16 cellular contexts compared by ENCODE assay signal in genomic region chr11:12478743-12479142, GRCh38.
A peak's percentile ranks its signal among the peaks of the same experiment; 100 is the strongest.
DNase-seq lines count a peak whose midpoint lies in the region; ATAC-seq, FAIRE-seq and TF ChIP-seq lines count a peak whose summit lies in the region.
"Had no signal": no experiment of that assay in that cellular context is flagged by ENCODE, and none has a peak within 500 bp of the region (broad histone marks: within the 10 kb centered on the region; RNA-seq: fewer than 3 reads in every experiment).

No MANE protein-coding gene starts in this region.

- TF ChIP-seq CTCF in bronchial epithelial cell (IDR thresholded peaks at IDR 0.05; ENCODE audit: insufficient read depth, low read length, severe bottlenecking), result no peak
- no peak for TF ChIP-seq CTCF in osteoblast (IDR thresholded peaks at IDR 0.05; ENCODE audit: extremely low read depth, low read depth, low read length)
- no peak for TF ChIP-seq CTCF in natural killer cell (IDR thresholded peaks at IDR 0.05)

- H3K4me3 ChIP-seq in bronchial epithelial cell (ENCODE audit: low read depth, low read length) (no peak overlapping the region), osteoblast (ENCODE audit: insufficient read depth, low read length) (no peak overlapping the region)

- no peaks in the 10 kb centered on the region for H4K20me1 ChIP-seq in osteoblast (ENCODE audit: insufficient read depth, low read length)

- H3K9me3 Mint-ChIP-seq in natural killer cell, result no peaks in the 10 kb centered on the region

- no peak overlapping the region for H3K27ac Mint-ChIP-seq in natural killer cell

- ATAC-seq in Right ventricle myocardium superior (ENCODE audit: poor library complexity) (peak; percentile 50), HG02970 (IDR thresholded peaks at IDR 0.05; ENCODE audit: low FRiP score, unreplicated experiment) (no peak), natural killer cell (no peak)
- ATAC-seq in stimulated activated naive CD8-positive, alpha-beta T cell treated with anti-CD3 and anti-CD28 coated beads, Interleukin-15, Interleukin-2, amounts not matched to agents 100 U/mL and 50 U/mL, for 24 hours, result no peak
- ATAC-seq: left lobe of liver had no signal

- peak; percentile 20 for DNase-seq in GM04503 (ENCODE audit: low read depth)
- peak; percentile 88 for DNase-seq in bronchial epithelial cell (ENCODE audit: low read depth)
- no peak for DNase-seq in Right ventricle myocardium superior
- DNase-seq in osteoblast (ENCODE audit: insufficient read length, low spot score, missing footprints), result no peak
- DNase-seq in NCI-H1694 (lab: John Stamatoyannopoulos, UW), result no peak
- DNase-seq in natural killer cell, result no peak
- no peak for DNase-seq in stimulated activated naive CD8-positive, alpha-beta T cell treated with anti-CD3 and anti-CD28 coated beads, Interleukin-15, Interleukin-2, amounts not matched to agents 100 U/mL and 50 U/mL, for 24 hours
- DNase-seq: cerebellar nuclear complex; naive B cell; NCI-H187; NCI-H526; stimulated activated CD4-positive, alpha-beta T cell treated with anti-CD3 and anti-CD28 coated beads, Interleukin-1b, Interleukin-23, amount 100 ng/mL, for 48 hours had no signal

- H3K27me3 ChIP-seq in bronchial epithelial cell (ENCODE audit: control insufficient read depth, insufficient read depth, low read length) (no peaks in the 10 kb centered on the region), osteoblast (ENCODE audit: insufficient read depth, low read length) (no peaks in the 10 kb centered on the region)

- intact Hi-C loops in Right ventricle myocardium superior (cut with DNase I), result loop anchor here (10.0 kb wide), 1 partner anchor 64 kb away; no protein-coding TSS in a partner anchor
- intact Hi-C loops in natural killer cell (cut with micrococcal nuclease), result no loop called here

- peaks cover 12% of the 10 kb centered on the region for H3K79me2 ChIP-seq in osteoblast (ENCODE audit: insufficient read depth, low read length)

- no peaks in the 10 kb centered on the region for H3K9me3 ChIP-seq in osteoblast (ENCODE audit: low read depth, low read length)

- peaks cover 4% of the 10 kb centered on the region for H3K4me1 ChIP-seq in osteoblast (ENCODE audit: insufficient read depth, low read length)

- H3K36me3 Mint-ChIP-seq in natural killer cell, result no peaks in the 10 kb centered on the region
- H3K36me3 Mint-ChIP-seq: naive B cell had no signal

- H3K27me3 Mint-ChIP-seq in natural killer cell (ENCODE audit: low read depth in 2 of 2), result peaks cover 3 to 26% of the 10 kb centered on the region in 2 donors

- H3K4me1 Mint-ChIP-seq in natural killer cell, result no peaks in the 10 kb centered on the region
- H3K4me1 Mint-ChIP-seq: naive B cell had no signal

- no peak overlapping the region for H3K4me3 Mint-ChIP-seq in natural killer cell
- H3K4me3 Mint-ChIP-seq: naive B cell had no signal

- no peak overlapping the region for H2AFZ ChIP-seq in osteoblast (ENCODE audit: low read length)

- peaks cover 15% of the 10 kb centered on the region for H3K36me3 ChIP-seq in bronchial epithelial cell (ENCODE audit: control insufficient read depth, insufficient read depth, low read length)
- H3K36me3 ChIP-seq in osteoblast (ENCODE audit: insufficient read depth, low read length), result peaks cover 70% of the 10 kb centered on the region

- no peak for FAIRE-seq in bronchial epithelial cell (lab: Jason Lieb, UNC)
- FAIRE-seq: endothelial cell of umbilical vein had no signal

- no peak overlapping the region for H3K4me2 ChIP-seq in osteoblast (ENCODE audit: insufficient read depth, low read length)

- peak overlapping the region; percentile 20 for H3K27ac ChIP-seq in osteoblast (ENCODE audit: low read depth, low read length)
- H3K27ac ChIP-seq: VCaP had no signal

Comparison
In these comparisons a context has a peak if more than half of its experiments do, and no peak if none do; other contexts are left out.
1. DNase-seq: peak in GM04503 (single experiment) and bronchial epithelial cell (single experiment); none in Right ventricle myocardium superior (single experiment), osteoblast (single experiment), NCI-H1694 (single experiment), natural killer cell (single experiment) and stimulated activated naive CD8-positive, alpha-beta T cell treated with anti-CD3 and anti-CD28 coated beads, Interleukin-15, Interleukin-2, amounts not matched to agents 100 U/mL and 50 U/mL, for 24 hours (single experiment).